Comparison of ENCODE assay signal across 1 cellular context in the genomic region with DNA sequence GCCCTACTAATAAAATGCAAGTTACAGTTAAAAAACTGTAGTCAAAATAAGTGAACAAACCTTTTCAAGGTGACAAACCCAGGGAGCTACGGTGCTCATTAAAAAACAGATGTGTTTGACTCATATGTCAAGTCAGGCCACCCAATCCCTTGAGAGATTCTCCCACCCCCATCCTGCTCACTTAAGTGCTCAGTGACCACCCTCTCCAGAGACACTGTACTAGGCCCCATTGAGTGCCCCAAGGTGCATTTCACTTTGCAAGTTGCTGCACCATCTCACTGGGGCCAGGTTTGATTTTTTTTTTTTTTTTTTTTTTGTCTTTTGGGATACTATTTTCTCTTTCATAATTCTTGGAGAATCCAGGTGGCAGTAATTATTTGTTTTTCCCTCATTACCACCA.
TF ChIP-seq lines count a peak whose summit lies in the region.

No MANE protein-coding gene starts in this region.

TF ChIP-seq in WTC11, 78 proteins besides CTCF, POLR2A, EP300 and RAD21 (continued from another document):
- TF ChIP-seq, protein P1, sequence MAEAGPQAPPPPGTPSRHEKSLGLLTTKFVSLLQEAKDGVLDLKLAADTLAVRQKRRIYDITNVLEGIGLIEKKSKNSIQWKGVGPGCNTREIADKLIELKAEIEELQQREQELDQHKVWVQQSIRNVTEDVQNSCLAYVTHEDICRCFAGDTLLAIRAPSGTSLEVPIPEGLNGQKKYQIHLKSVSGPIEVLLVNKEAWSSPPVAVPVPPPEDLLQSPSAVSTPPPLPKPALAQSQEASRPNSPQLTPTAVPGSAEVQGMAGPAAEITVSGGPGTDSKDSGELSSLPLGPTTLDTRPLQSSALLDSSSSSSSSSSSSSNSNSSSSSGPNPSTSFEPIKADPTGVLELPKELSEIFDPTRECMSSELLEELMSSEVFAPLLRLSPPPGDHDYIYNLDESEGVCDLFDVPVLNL (CRISPR knock-in tag; IDR thresholded peaks at IDR 0.05; ENCODE audit: borderline replicate concordance, low read depth) = no peak
- TF ChIP-seq, protein P2, sequence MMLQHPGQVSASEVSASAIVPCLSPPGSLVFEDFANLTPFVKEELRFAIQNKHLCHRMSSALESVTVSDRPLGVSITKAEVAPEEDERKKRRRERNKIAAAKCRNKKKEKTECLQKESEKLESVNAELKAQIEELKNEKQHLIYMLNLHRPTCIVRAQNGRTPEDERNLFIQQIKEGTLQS (CRISPR knock-in tag; conservative IDR thresholded peaks at IDR 0.05) = no peak
- TF ChIP-seq RORB (CRISPR knock-in tag; IDR thresholded peaks at IDR 0.05) (no peak), ZNF416 (CRISPR knock-in tag; IDR thresholded peaks at IDR 0.05) (no peak), JUN (CRISPR knock-in tag; IDR thresholded peaks at IDR 0.05) (no peak), ZNF121 (CRISPR knock-in tag; IDR thresholded peaks at IDR 0.05) (no peak), CREB1 (CRISPR knock-in tag; IDR thresholded peaks at IDR 0.05) (no peak), FOXK1 (CRISPR knock-in tag; IDR thresholded peaks at IDR 0.05) (no peak), ZNF317 (CRISPR knock-in tag; IDR thresholded peaks at IDR 0.05; ENCODE audit: borderline replicate concordance, low read depth) (no peak)
- TF ChIP-seq, protein P3, sequence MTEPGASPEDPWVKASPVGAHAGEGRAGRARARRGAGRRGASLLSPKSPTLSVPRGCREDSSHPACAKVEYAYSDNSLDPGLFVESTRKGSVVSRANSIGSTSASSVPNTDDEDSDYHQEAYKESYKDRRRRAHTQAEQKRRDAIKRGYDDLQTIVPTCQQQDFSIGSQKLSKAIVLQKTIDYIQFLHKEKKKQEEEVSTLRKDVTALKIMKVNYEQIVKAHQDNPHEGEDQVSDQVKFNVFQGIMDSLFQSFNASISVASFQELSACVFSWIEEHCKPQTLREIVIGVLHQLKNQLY (CRISPR knock-in tag; IDR thresholded peaks at IDR 0.05) = no peak
- TF ChIP-seq, protein P4, sequence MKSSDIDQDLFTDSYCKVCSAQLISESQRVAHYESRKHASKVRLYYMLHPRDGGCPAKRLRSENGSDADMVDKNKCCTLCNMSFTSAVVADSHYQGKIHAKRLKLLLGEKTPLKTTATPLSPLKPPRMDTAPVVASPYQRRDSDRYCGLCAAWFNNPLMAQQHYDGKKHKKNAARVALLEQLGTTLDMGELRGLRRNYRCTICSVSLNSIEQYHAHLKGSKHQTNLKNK (CRISPR knock-in tag; IDR thresholded peaks at IDR 0.05) = no peak
- TF ChIP-seq, protein P5, sequence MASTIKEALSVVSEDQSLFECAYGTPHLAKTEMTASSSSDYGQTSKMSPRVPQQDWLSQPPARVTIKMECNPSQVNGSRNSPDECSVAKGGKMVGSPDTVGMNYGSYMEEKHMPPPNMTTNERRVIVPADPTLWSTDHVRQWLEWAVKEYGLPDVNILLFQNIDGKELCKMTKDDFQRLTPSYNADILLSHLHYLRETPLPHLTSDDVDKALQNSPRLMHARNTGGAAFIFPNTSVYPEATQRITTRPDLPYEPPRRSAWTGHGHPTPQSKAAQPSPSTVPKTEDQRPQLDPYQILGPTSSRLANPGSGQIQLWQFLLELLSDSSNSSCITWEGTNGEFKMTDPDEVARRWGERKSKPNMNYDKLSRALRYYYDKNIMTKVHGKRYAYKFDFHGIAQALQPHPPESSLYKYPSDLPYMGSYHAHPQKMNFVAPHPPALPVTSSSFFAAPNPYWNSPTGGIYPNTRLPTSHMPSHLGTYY (CRISPR knock-in tag; IDR thresholded peaks at IDR 0.05) = no peak
- TF ChIP-seq, protein P6, sequence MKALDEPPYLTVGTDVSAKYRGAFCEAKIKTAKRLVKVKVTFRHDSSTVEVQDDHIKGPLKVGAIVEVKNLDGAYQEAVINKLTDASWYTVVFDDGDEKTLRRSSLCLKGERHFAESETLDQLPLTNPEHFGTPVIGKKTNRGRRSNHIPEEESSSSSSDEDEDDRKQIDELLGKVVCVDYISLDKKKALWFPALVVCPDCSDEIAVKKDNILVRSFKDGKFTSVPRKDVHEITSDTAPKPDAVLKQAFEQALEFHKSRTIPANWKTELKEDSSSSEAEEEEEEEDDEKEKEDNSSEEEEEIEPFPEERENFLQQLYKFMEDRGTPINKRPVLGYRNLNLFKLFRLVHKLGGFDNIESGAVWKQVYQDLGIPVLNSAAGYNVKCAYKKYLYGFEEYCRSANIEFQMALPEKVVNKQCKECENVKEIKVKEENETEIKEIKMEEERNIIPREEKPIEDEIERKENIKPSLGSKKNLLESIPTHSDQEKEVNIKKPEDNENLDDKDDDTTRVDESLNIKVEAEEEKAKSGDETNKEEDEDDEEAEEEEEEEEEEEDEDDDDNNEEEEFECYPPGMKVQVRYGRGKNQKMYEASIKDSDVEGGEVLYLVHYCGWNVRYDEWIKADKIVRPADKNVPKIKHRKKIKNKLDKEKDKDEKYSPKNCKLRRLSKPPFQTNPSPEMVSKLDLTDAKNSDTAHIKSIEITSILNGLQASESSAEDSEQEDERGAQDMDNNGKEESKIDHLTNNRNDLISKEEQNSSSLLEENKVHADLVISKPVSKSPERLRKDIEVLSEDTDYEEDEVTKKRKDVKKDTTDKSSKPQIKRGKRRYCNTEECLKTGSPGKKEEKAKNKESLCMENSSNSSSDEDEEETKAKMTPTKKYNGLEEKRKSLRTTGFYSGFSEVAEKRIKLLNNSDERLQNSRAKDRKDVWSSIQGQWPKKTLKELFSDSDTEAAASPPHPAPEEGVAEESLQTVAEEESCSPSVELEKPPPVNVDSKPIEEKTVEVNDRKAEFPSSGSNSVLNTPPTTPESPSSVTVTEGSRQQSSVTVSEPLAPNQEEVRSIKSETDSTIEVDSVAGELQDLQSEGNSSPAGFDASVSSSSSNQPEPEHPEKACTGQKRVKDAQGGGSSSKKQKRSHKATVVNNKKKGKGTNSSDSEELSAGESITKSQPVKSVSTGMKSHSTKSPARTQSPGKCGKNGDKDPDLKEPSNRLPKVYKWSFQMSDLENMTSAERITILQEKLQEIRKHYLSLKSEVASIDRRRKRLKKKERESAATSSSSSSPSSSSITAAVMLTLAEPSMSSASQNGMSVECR (CRISPR knock-in tag; IDR thresholded peaks at IDR 0.05; ENCODE audit: borderline replicate concordance) = no peak
